In the genomic region with DNA sequence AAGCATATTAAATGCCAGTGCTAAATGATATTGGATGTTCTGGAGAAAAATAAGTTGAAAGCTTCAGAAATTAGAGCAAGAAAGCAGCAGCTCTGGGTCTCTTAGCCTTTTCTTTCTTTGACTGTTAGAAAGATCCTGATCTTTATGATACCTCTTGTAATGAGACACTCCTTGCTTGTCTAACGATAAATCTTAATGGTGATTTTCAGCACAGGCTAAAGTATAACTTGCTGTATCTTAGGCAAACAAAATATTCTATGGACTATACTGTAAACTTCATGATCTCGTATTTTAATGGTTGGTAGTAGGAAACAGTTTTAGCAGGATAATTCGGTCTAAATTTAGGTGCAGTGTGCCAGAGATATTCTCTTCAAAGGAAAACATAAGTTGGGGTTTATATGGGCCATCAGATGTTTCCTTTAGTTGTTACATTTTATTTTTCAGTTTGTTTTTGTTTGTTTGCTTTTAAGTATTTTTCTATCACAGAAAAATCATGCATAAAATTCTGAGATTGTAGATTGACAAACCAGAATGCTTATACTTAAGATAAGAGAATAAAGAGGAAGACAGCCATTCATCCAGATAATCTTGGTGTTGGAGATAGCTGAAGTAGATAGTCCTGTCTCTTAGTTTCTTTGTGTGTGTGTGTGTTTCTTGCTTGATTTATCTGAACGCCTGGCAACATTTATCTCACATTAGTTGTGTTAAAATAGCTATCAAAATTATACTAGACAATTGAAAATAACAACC, we compare ENCODE assay signal across 15 cellular contexts. TPM values are rescaled to one million over a fixed set of nuclear protein-coding genes. Genes with fewer than 3 reads are reported as not detected.
A peak's percentile ranks its signal among the peaks of the same experiment; 100 is the strongest.
DNase-seq lines count a peak whose midpoint lies in the region; ATAC-seq and TF ChIP-seq lines count a peak whose summit lies in the region.
"Had no signal": no experiment of that assay in that cellular context is flagged by ENCODE, and none has a peak within 500 bp of the region (broad histone marks: within the 10 kb centered on the region; RNA-seq: fewer than 3 reads in every experiment).

No MANE protein-coding gene starts in this region.

- H3K4me2 ChIP-seq in smooth muscle cell: peak overlapping the region; percentile 8

- H3K9me3 Mint-ChIP-seq in endodermal cell: no peaks in the 10 kb centered on the region
- H3K9me3 Mint-ChIP-seq: effector memory CD8-positive, alpha-beta T cell had no signal

- H3K27ac ChIP-seq in endodermal cell (ENCODE audit: low read depth, low read length) (no peak overlapping the region), smooth muscle cell (ENCODE audit: low read depth) (no peak overlapping the region), foreskin keratinocyte (no peak overlapping the region)
- H3K27ac ChIP-seq: gastroesophageal sphincter had no signal

- 67 to 72% methylated on average over 1 to 3 of the region's 4 CpGs for WGBS in endodermal cell (ENCODE audit: insufficient coverage in 1 of 2, insufficient read length in 1 of 2), 2 experiments
- 38% methylated on average over 4 of the region's 4 CpGs for WGBS in smooth muscle cell (ENCODE audit: low lambda C conversion rate)

- TF ChIP-seq CTCF in endodermal cell (conservative IDR thresholded peaks at IDR 0.05) (no peak), smooth muscle cell (IDR thresholded peaks at IDR 0.05; ENCODE audit: borderline replicate concordance, insufficient read depth, poor library complexity, severe bottlenecking) (no peak), foreskin keratinocyte (conservative IDR thresholded peaks at IDR 0.05) (no peak)

- no peak for ATAC-seq in foreskin keratinocyte
- no peak for ATAC-seq in HG03439 (IDR thresholded peaks at IDR 0.05; ENCODE audit: unreplicated experiment)
- ATAC-seq: effector memory CD8-positive, alpha-beta T cell; gastroesophageal sphincter; T-helper 17 cell had no signal

- H3K4me3 Mint-ChIP-seq in endodermal cell: peak overlapping the region; percentile 39
- H3K4me3 Mint-ChIP-seq: effector memory CD8-positive, alpha-beta T cell had no signal

- H3K36me3 ChIP-seq in endodermal cell (ENCODE audit: control insufficient read depth, insufficient read depth, low read length): no peaks in the 10 kb centered on the region
- H3K36me3 ChIP-seq in smooth muscle cell (ENCODE audit: low read depth): no peaks in the 10 kb centered on the region

- H3K9me3 ChIP-seq in endodermal cell (ENCODE audit: control insufficient read depth, low read length) (no peaks in the 10 kb centered on the region), smooth muscle cell (replicated peaks; ENCODE audit: low read depth) (no peaks in the 10 kb centered on the region)
- H3K9me3 ChIP-seq: Caco-2, gastroesophageal sphincter had no signal

- H3K27me3 ChIP-seq in endodermal cell (ENCODE audit: control insufficient read depth, insufficient read depth, low read length, poor library complexity, severe bottlenecking) (no peaks in the 10 kb centered on the region), smooth muscle cell (ENCODE audit: low read depth) (no peaks in the 10 kb centered on the region), foreskin keratinocyte (no peaks in the 10 kb centered on the region)
- H3K27me3 ChIP-seq: gastroesophageal sphincter had no signal

- H3K4me1 Mint-ChIP-seq in endodermal cell: peaks cover 59% of the 10 kb centered on the region

- H3K79me2 ChIP-seq in smooth muscle cell (ENCODE audit: low read depth): peaks cover 64% of the 10 kb centered on the region

- peaks cover 9% of the 10 kb centered on the region for H3K4me1 ChIP-seq in endodermal cell (ENCODE audit: control insufficient read depth, insufficient read depth, low read length)
- H3K4me1 ChIP-seq in smooth muscle cell (ENCODE audit: low read depth): peaks cover 42% of the 10 kb centered on the region
- H3K4me1 ChIP-seq in foreskin keratinocyte: peaks cover 22% of the 10 kb centered on the region

- peaks cover 5% of the 10 kb centered on the region for H3K36me3 Mint-ChIP-seq in endodermal cell (ENCODE audit: low read depth)

- no peak overlapping the region for H2AFZ ChIP-seq in smooth muscle cell (ENCODE audit: low read depth)

- H3F3A ChIP-seq in smooth muscle cell (ENCODE audit: low read depth): no peaks in the 10 kb centered on the region

- peak overlapping the region; percentile 47 for H3K4me3 ChIP-seq in endodermal cell (ENCODE audit: low read length)
- H3K4me3 ChIP-seq in smooth muscle cell: peak overlapping the region; percentile 19
- H3K4me3 ChIP-seq: gastroesophageal sphincter had no signal

- H4K20me1 ChIP-seq in smooth muscle cell (ENCODE audit: low read depth): peaks cover 8% of the 10 kb centered on the region

- DNase-seq in NCI-H2029 treated with DMSO at 0.1 percent for 48 hours (lab: John Stamatoyannopoulos, UW): peak; percentile 53
- DNase-seq in NCI-H2029 (lab: John Stamatoyannopoulos, UW): no peak
- peak; percentile 12 for DNase-seq in NCI-H82 (lab: John Stamatoyannopoulos, UW)
- DNase-seq in endodermal cell: no peak
- no peak for DNase-seq in smooth muscle cell (lab: John Stamatoyannopoulos, UW; ENCODE audit: unreplicated experiment)
- DNase-seq in foreskin keratinocyte: no peak
- DNase-seq in GDM1 (lab: John Stamatoyannopoulos, UW): no peak
- DNase-seq: activated CD4-positive, alpha-beta T cell treated with anti-CD3 and anti-CD28 coated beads, Interleukin-2, amount 50 U/mL, for 1 hour; Caco-2; effector memory CD8-positive, alpha-beta T cell; islet precursor cell; NCI-H187 treated with DMSO at 0.1 percent for 48 hours; T-helper 17 cell had no signal

- no peaks in the 10 kb centered on the region for H3K27me3 Mint-ChIP-seq in endodermal cell (ENCODE audit: insufficient read depth)
- H3K27me3 Mint-ChIP-seq: effector memory CD8-positive, alpha-beta T cell; T-helper 17 cell had no signal

- no peak overlapping the region for H3K9ac ChIP-seq in endodermal cell (ENCODE audit: extremely low read depth, low read length, poor library complexity, severe bottlenecking)
- H3K9ac ChIP-seq in smooth muscle cell (ENCODE audit: low read depth): no peak overlapping the region

- peak overlapping the region; percentile 61 for H3K27ac Mint-ChIP-seq in endodermal cell

RNA-seq across cellular contexts. Expression of gene CASD1, which starts 4.7 kb away (rescaled TPM):
- total RNA-seq in endodermal cell: 10 to 100 TPM; 40.4 to 68.8 TPM
- polyA plus RNA-seq in endodermal cell (2013, experiment 1 of 2): 51.4 TPM
- 47.6 TPM for polyA plus RNA-seq in endodermal cell (2013, experiment 2 of 2)
- 29.9 and 33.6 TPM in 2 replicates for total RNA-seq in smooth muscle cell
- polyA plus RNA-seq in smooth muscle cell: 8.0 and 9.8 TPM in 2 replicates
- total RNA-seq in foreskin keratinocyte: 6.0 and 6.2 TPM in 2 replicates
- polyA plus RNA-seq in foreskin keratinocyte: 3.0 and 3.3 TPM in 2 replicates

Comparison
In these comparisons a context has a peak if more than half of its experiments do, and no peak if none do; other contexts are left out.
1. DNase-seq: peak in NCI-H2029 treated with DMSO at 0.1 percent for 48 hours (single experiment) and NCI-H82 (single experiment); none in NCI-H2029 (single experiment), endodermal cell (single experiment), smooth muscle cell (single experiment), foreskin keratinocyte (0 of 2) and GDM1 (single experiment).